ENCODE assay signal across 8 cellular contexts in the genomic region with DNA sequence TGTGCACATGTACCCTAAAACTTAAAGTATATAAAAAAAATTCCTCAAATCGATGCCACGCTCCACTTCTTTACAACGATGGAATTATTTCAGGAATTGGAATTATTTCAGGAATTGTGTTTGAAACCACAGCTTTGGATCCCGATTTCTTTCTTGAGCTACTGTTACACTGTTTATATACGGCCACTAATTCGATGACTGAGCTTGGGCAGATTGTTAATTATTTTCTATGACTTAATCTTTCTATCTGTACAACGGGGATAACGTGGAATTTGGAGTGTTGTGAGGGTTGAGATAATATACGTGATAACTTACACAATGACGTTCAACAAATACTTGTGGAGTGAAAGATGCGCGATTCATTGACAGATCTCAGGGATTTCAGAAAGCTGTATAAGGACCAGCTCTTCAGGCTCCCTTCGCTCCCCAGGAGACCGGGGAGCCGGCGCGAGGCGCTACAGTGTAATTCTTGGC.
DNase-seq lines count a peak whose midpoint lies in the region; ATAC-seq and TF ChIP-seq lines count a peak whose summit lies in the region.

No MANE protein-coding gene starts in this region.

- H3K4me1 Mint-ChIP-seq in brain (peaks cover 43% of the 10 kb centered on the region), naive B cell (peaks cover 6 to 35% (median 23%) of the 10 kb centered on the region in 3 donors)

- H3K4me3 Mint-ChIP-seq in brain (peak overlapping the region; percentile 78 to 88 (median 84)), naive B cell (peak overlapping the region; percentile 76 to 94 (median 86))

- H3K27ac Mint-ChIP-seq in brain, result peak overlapping the region; percentile 53 to 96 (median 87)
- peak overlapping the region; percentile 84 to 97 (median 94) for H3K27ac Mint-ChIP-seq in naive B cell

- no peak for TF ChIP-seq CTCF in brain (conservative IDR thresholded peaks at IDR 0.05)

- peak; percentile 0 for ATAC-seq in HG03558 (IDR thresholded peaks at IDR 0.05; ENCODE audit: extremely low read depth, unreplicated experiment)
- peak; percentile 3 to 15 for ATAC-seq in naive B cell (ENCODE audit: low read depth in 2 of 2)
- no peak for ATAC-seq in HG03280 (IDR thresholded peaks at IDR 0.05; ENCODE audit: unreplicated experiment)
- no peak for ATAC-seq in GM18498 (IDR thresholded peaks at IDR 0.05; ENCODE audit: unreplicated experiment)

- peak; percentile 29 for DNase-seq in AG08396 (ENCODE audit: low spot score)
- no peak for DNase-seq in naive B cell
- DNase-seq in GDM1 (lab: John Stamatoyannopoulos, UW), result no peak
- DNase-seq in inferior parietal cortex (ENCODE audit: extremely low spot score), result no peak

- peaks cover 18% of the 10 kb centered on the region for H3K36me3 Mint-ChIP-seq in brain
- H3K36me3 Mint-ChIP-seq in naive B cell, result no peaks in the 10 kb centered on the region

- H3K27me3 Mint-ChIP-seq in brain (peaks cover 22% of the 10 kb centered on the region), naive B cell (peaks cover 0 to 8% (median 6%) of the 10 kb centered on the region in 3 donors)

- H3K9me3 Mint-ChIP-seq in brain (no peaks in the 10 kb centered on the region), naive B cell (no peaks in the 10 kb centered on the region)

Comparison
In these comparisons a context has a peak if more than half of its experiments do, and no peak if none do; other contexts are left out.
1. ATAC-seq: peak in HG03558 (single experiment) and naive B cell (2 of 2); none in HG03280 (single experiment) and GM18498 (single experiment).